Comparison of ENCODE assay signal across 28 cellular contexts in genomic region chr10:5381187-5381586, GRCh38. TPM values are rescaled to one million over a fixed set of nuclear protein-coding genes. Genes with fewer than 3 reads are reported as not detected.
"Had no signal": no experiment of that assay in that cellular context is flagged by ENCODE, and none has a peak within 500 bp of the region (broad histone marks: within the 10 kb centered on the region; RNA-seq: fewer than 3 reads in every experiment).

No MANE protein-coding gene starts in this region.

- FAIRE-seq: endometrium, frontal cortex, small intestine had no signal

- DNase-seq: activated CD4-positive, alpha-beta T cell treated with anti-CD3 and anti-CD28 coated beads, Interleukin-2, amount 10 ng/mL, durations not matched to agents 7 days and 5 days; activated CD8-positive, alpha-beta memory T cell treated with anti-CD3 and anti-CD28 coated beads, Interleukin-2, amount 10 ng/mL, durations not matched to agents 7 days and 5 days; activated CD8-positive, alpha-beta T cell treated with anti-CD3 and anti-CD28 coated beads for 36 hours; activated gamma-delta T cell; activated T-cell treated with anti-CD3 and anti-CD28 coated beads for 4 hours; anterior cingulate cortex; caudate nucleus; effector CD4-positive, alpha-beta T cell; glutamatergic neuron; immature natural killer cell; kidney glomerular epithelial cell; left lung; naive thymus-derived CD4-positive, alpha-beta T cell; posterior cingulate gyrus; small intestine; stimulated activated CD4-positive, alpha-beta T cell treated with anti-CD3 and anti-CD28 coated beads, Interleukin-2, amount 100 ng/mL, for 24 hours; testis had no signal

- H2AFZ ChIP-seq: hepatocyte had no signal

- H3K4me2 ChIP-seq: hepatocyte had no signal

- ATAC-seq: activated CD4-positive, CD25-positive, alpha-beta regulatory T cell treated with anti-CD3 and anti-CD28 coated beads, Interleukin-2, amount 50 U/mL, for 24 hours; activated CD8-positive, alpha-beta memory T cell treated with anti-CD3 and anti-CD28 coated beads, Interleukin-2, amount 10 ng/mL, durations not matched to agents 7 days and 5 days; activated CD8-positive, alpha-beta T cell treated with anti-CD3 and anti-CD28 coated beads for 36 hours; left lung; naive thymus-derived CD4-positive, alpha-beta T cell; sciatic nerve; stimulated activated effector memory CD8-positive, alpha-beta T cell treated with anti-CD3 and anti-CD28 coated beads, Interleukin-12 subunit alpha, Interleukin-12 subunit beta, amount 100 ng/mL, for 72 hours had no signal

- H3K27me3 ChIP-seq: hepatocyte, left lung, testis had no signal

- H3K9me3 ChIP-seq: left lung, testis had no signal

- H3K4me3 ChIP-seq: hepatocyte, left lung, testis had no signal

- H3K27ac ChIP-seq: hepatocyte, left lung, testis had no signal

- H3K79me2 ChIP-seq: hepatocyte had no signal

- H3K36me3 ChIP-seq: left lung had no signal

- H3K4me1 ChIP-seq: left lung, testis had no signal

RNA-seq across cellular contexts. Expression of gene UCN3, which starts 16.4 kb away (rescaled TPM):
- total RNA-seq: activated CD4-positive, alpha-beta T cell treated with anti-CD3 and anti-CD28 coated beads, Interleukin-2, amount 10 ng/mL, durations not matched to agents 7 days and 5 days; activated CD8-positive, alpha-beta memory T cell treated with anti-CD3 and anti-CD28 coated beads, Interleukin-2, amount 10 ng/mL, durations not matched to agents 7 days and 5 days; activated CD8-positive, alpha-beta T cell treated with anti-CD3 and anti-CD28 coated beads for 36 hours; frontal cortex; hepatocyte; lung microvascular endothelial cell; naive thymus-derived CD4-positive, alpha-beta T cell; neural crest cell; omental fat pad; sciatic nerve; T-helper 2 cell treated with Interferon-gamma antibody and Interleukin-4, amounts not matched to agents 100 ng/mL and 5 ng/mL, for 36 hours; testis had no signal
- polyA plus RNA-seq: esophagus; hepatocyte; immature natural killer cell; naive thymus-derived CD4-positive, alpha-beta T cell had no signal

RNA-seq across cellular contexts. Expression of gene TUBAL3, which starts 23.4 kb away (rescaled TPM):
- total RNA-seq: activated CD4-positive, alpha-beta T cell treated with anti-CD3 and anti-CD28 coated beads, Interleukin-2, amount 10 ng/mL, durations not matched to agents 7 days and 5 days; activated CD8-positive, alpha-beta memory T cell treated with anti-CD3 and anti-CD28 coated beads, Interleukin-2, amount 10 ng/mL, durations not matched to agents 7 days and 5 days; activated CD8-positive, alpha-beta T cell treated with anti-CD3 and anti-CD28 coated beads for 36 hours; frontal cortex; left lung; lung microvascular endothelial cell; naive thymus-derived CD4-positive, alpha-beta T cell; neural crest cell; omental fat pad; T-helper 2 cell treated with Interferon-gamma antibody and Interleukin-4, amounts not matched to agents 100 ng/mL and 5 ng/mL, for 36 hours had no signal
- polyA plus RNA-seq: immature natural killer cell; naive thymus-derived CD4-positive, alpha-beta T cell had no signal
